In genomic region chr6:113057567-113058053, GRCh38 we compare ENCODE assay signal across 21 cellular contexts.
"Had no signal": no experiment of that assay in that cellular context is flagged by ENCODE, and none has a peak within 500 bp of the region (broad histone marks: within the 10 kb centered on the region; RNA-seq: fewer than 3 reads in every experiment).

No MANE protein-coding gene starts in this region.

- FAIRE-seq: endometrium had no signal

- H3K4me3 Mint-ChIP-seq: natural killer cell treated with Interleukin-12 subunit alpha and Interleukin-12 subunit beta and Interleukin-15 and Interleukin-18, amount 100 ng/mL, for 72 hours; neural progenitor cell had no signal

- H3K36me3 ChIP-seq: esophagus squamous epithelium, heart right ventricle, neural progenitor cell, stomach, thoracic aorta, transverse colon had no signal

- DNase-seq: central memory CD4-positive, alpha-beta T cell; effector memory CD4-positive, alpha-beta T cell; esophagus squamous epithelium; heart right ventricle; hypothalamus; islet precursor cell; left ventricle myocardium superior; mesenchymal stem cell; midbrain; nucleus accumbens; stimulated activated CD4-positive, alpha-beta T cell treated with anti-CD3 and anti-CD28 coated beads, Interleukin-2, amount 100 ng/mL, for 24 hours; stimulated activated CD4-positive, alpha-beta T cell treated with anti-CD3 and anti-CD28 coated beads, Interleukin-4, amount 100 ng/mL, for 4 hours; stimulated activated naive CD4-positive, alpha-beta T cell; stomach; substantia nigra; transverse colon had no signal

- H3K4me3 ChIP-seq: esophagus squamous epithelium, heart right ventricle, lung, neural progenitor cell, stomach, thoracic aorta, transverse colon had no signal

- H3K27ac ChIP-seq: esophagus squamous epithelium, heart right ventricle, neural progenitor cell, stomach, thoracic aorta, transverse colon had no signal

- H3K4me1 ChIP-seq: esophagus squamous epithelium, heart right ventricle, neural progenitor cell, stomach, transverse colon had no signal

- H3K27me3 ChIP-seq: esophagus squamous epithelium, heart right ventricle, neural progenitor cell, stomach, transverse colon had no signal

- H3K27me3 Mint-ChIP-seq: natural killer cell treated with Interleukin-12 subunit alpha and Interleukin-12 subunit beta and Interleukin-15 and Interleukin-18, amount 100 ng/mL, for 72 hours had no signal

- H3K4me2 ChIP-seq: neural progenitor cell had no signal

- H3K36me3 Mint-ChIP-seq: natural killer cell treated with Interleukin-12 subunit alpha and Interleukin-12 subunit beta and Interleukin-15 and Interleukin-18, amount 100 ng/mL, for 72 hours had no signal

- H2AFZ ChIP-seq: neural progenitor cell had no signal

- H3K27ac Mint-ChIP-seq: natural killer cell treated with Interleukin-12 subunit alpha and Interleukin-12 subunit beta and Interleukin-15 and Interleukin-18, amount 100 ng/mL, for 72 hours; neural progenitor cell had no signal

- H3K9me3 ChIP-seq: esophagus squamous epithelium, stomach, thoracic aorta, transverse colon had no signal

- H3K9ac ChIP-seq: neural progenitor cell had no signal
